10 cellular contexts compared by ENCODE assay signal in genomic region chr16:49620158-49620867, GRCh38.
DNase-seq lines count a peak whose midpoint lies in the region; ATAC-seq and TF ChIP-seq lines count a peak whose summit lies in the region.
"Had no signal": no experiment of that assay in that cellular context is flagged by ENCODE, and none has a peak within 500 bp of the region (broad histone marks: within the 10 kb centered on the region; RNA-seq: fewer than 3 reads in every experiment).

No MANE protein-coding gene starts in this region.

- no peaks in the 10 kb centered on the region for H3K9me2 ChIP-seq in PC-9 (ENCODE audit: insufficient read depth)

- CTCF ChIA-PET in PC-9 (lab: Charles Lee), result no interaction called here

- H3F3A ChIP-seq in PC-9 (ENCODE audit: insufficient read depth, low read depth), result no peaks in the 10 kb centered on the region

- peak; percentile 5 for DNase-seq in G401 (ENCODE audit: low spot score)
- DNase-seq in amniotic epithelial cell (ENCODE audit: low read depth), result peak; percentile 28
- peak; percentile 94 for DNase-seq in hepatic stellate cell (ENCODE audit: low spot score)
- peak; percentile 89 for DNase-seq in sigmoid colon
- no peak for DNase-seq in PC-9
- no peak for DNase-seq in D341Med (ENCODE audit: low spot score)
- DNase-seq: activated naive CD4-positive, alpha-beta T cell treated with anti-CD3 and anti-CD28 coated beads for 36 hours; naive B cell had no signal

- no peak for TF ChIP-seq POLR2A in sigmoid colon (IDR thresholded peaks at IDR 0.05)

- H3K27ac ChIP-seq in sigmoid colon, result peak overlapping the region; percentile 64 to 76 (median 74)
- H3K27ac ChIP-seq in PC-9, result no peak overlapping the region

- in situ Hi-C loops in G401 (cut with HindIII; ENCODE audit: low sequenced_read_pairs), result no loop called here

- no TSS peak for BruUV-seq in PC-9 (replicated peaks; lab: Mats Ljungman, UMichigan)

- 67% methylated on average over 11 of the region's 11 CpGs for WGBS in sigmoid colon, 2 donors

- no peaks in the 10 kb centered on the region for H3K36me3 ChIP-seq in sigmoid colon
- H3K36me3 ChIP-seq in PC-9 (ENCODE audit: low read depth), result no peaks in the 10 kb centered on the region

- TF ChIP-seq CTCF in sigmoid colon (IDR thresholded peaks at IDR 0.05) (no peak), PC-9 (conservative IDR thresholded peaks at IDR 0.05) (no peak)

- H3K4me2 ChIP-seq in PC-9, result no peak overlapping the region

- H3K9me3 ChIP-seq in sigmoid colon (no peaks in the 10 kb centered on the region), PC-9 (ENCODE audit: insufficient read depth, low read depth) (no peaks in the 10 kb centered on the region)

- POLR2A ChIA-PET in PC-9 (lab: Charles Lee; ENCODE audit: unreplicated experiment), result no interaction called here

- H3K79me2 ChIP-seq in PC-9 (ENCODE audit: low read depth), result no peaks in the 10 kb centered on the region

- H3K4me3 ChIP-seq in sigmoid colon, result no peak overlapping the region
- no peak overlapping the region for H3K4me3 ChIP-seq in PC-9

- H3K4me1 ChIP-seq in sigmoid colon, result peaks cover 0 to 25% (median 22%) of the 10 kb centered on the region in 4 donors
- H3K4me1 ChIP-seq in PC-9 (replicated peaks; ENCODE audit: insufficient read depth), result no peaks in the 10 kb centered on the region

- intact Hi-C loops in sigmoid colon (cut with DNase I), result loop anchor here (10.0 kb wide), 1 partner anchor 124 kb away; no protein-coding TSS in a partner anchor
- intact Hi-C loops in PC-9 (cut with micrococcal nuclease; ENCODE audit: unreplicated experiment), result no loop called here

- H2AFZ ChIP-seq in PC-9, result no peak overlapping the region

- no peaks in the 10 kb centered on the region for H4K20me1 ChIP-seq in PC-9 (ENCODE audit: insufficient read depth)

- no peak for ATAC-seq in GM19324 (IDR thresholded peaks at IDR 0.05; ENCODE audit: low FRiP score, unreplicated experiment)
- no peak for ATAC-seq in HG02571 (IDR thresholded peaks at IDR 0.05; ENCODE audit: unreplicated experiment)

- H3K27me3 ChIP-seq in sigmoid colon, result no peaks in the 10 kb centered on the region
- peaks cover 44% of the 10 kb centered on the region for H3K27me3 ChIP-seq in PC-9 (ENCODE audit: insufficient read depth, low read depth)

- no peak for TF ChIP-seq EP300 in sigmoid colon (IDR thresholded peaks at IDR 0.05)

Comparison
In these comparisons a context has a peak if more than half of its experiments do, and no peak if none do; other contexts are left out.
1. DNase-seq: peak in G401 (single experiment), amniotic epithelial cell (single experiment), hepatic stellate cell (single experiment) and sigmoid colon (single experiment); none in PC-9 (0 of 2) and D341Med (single experiment).